In genomic region chr17:78131172-78132085, GRCh38 we compare ENCODE assay signal across 8 cellular contexts. TPM values are rescaled to one million over a fixed set of nuclear protein-coding genes. Genes with fewer than 3 reads are reported as not detected.
DNase-seq lines count a peak whose midpoint lies in the region; ATAC-seq and TF ChIP-seq lines count a peak whose summit lies in the region.
"Had no signal": no experiment of that assay in that cellular context is flagged by ENCODE, and none has a peak within 500 bp of the region (broad histone marks: within the 10 kb centered on the region; RNA-seq: fewer than 3 reads in every experiment).

No MANE protein-coding gene starts in this region.

- H3K9ac ChIP-seq in iPS-18a (ENCODE audit: low read length), result no peak overlapping the region

- TF ChIP-seq EP300 in ovary (IDR thresholded peaks at IDR 0.05), result no peak

- TF ChIP-seq CTCF in ovary (IDR thresholded peaks at IDR 0.05), result no peak

- WGBS in ovary, 3 donors, result 19 to 28% (median 25%) methylated on average over 49 to 74 of the region's 74 CpGs

- DNase-seq in KBM-7, result peak; percentile 37
- peak; percentile 55 for DNase-seq in activated T-cell treated with anti-CD3 and anti-CD28 coated beads for 4 hours
- DNase-seq in stimulated activated CD8-positive, alpha-beta memory T cell treated with anti-CD3 and anti-CD28 coated beads, Interleukin-4, amount 100 ng/mL, for 24 hours (ENCODE audit: low read depth), result peak; percentile 55
- no peak for DNase-seq in ovary

- no peak overlapping the region for H3K27ac ChIP-seq in iPS-18a (ENCODE audit: low read length)
- H3K27ac ChIP-seq in ovary, result no peak overlapping the region

- in situ Hi-C loops in KBM-7 (cut with MboI; ENCODE audit: low pct_unique_long_range_greater_than_20kb, low sequenced_read_pairs), result no loop called here

- H3K4me1 ChIP-seq in iPS-18a (ENCODE audit: control insufficient read depth, low read depth, low read length) (peaks cover 8% of the 10 kb centered on the region), ovary (ENCODE audit: insufficient read depth) (no peaks in the 10 kb centered on the region)

- H3K4me3 ChIP-seq in iPS-18a (ENCODE audit: low read length) (peak overlapping the region; percentile 25), ovary (no peak overlapping the region)

- intact Hi-C loops in ovary (cut with DNase I), result no loop called here

- H3K27me3 ChIP-seq in iPS-18a (ENCODE audit: control insufficient read depth, insufficient read depth, low read length) (peaks cover 40% of the 10 kb centered on the region), ovary (no peaks in the 10 kb centered on the region)

- ATAC-seq in GM21528 (IDR thresholded peaks at IDR 0.05; ENCODE audit: low FRiP score, unreplicated experiment) (no peak), GM18517 (IDR thresholded peaks at IDR 0.05; ENCODE audit: unreplicated experiment) (no peak)
- ATAC-seq: Panc1 had no signal

- TF ChIP-seq POLR2A in ovary (IDR thresholded peaks at IDR 0.05), result no peak

- H3K36me3 ChIP-seq in iPS-18a (ENCODE audit: control insufficient read depth, low read depth, low read length), result no peaks in the 10 kb centered on the region
- H3K36me3 ChIP-seq in ovary, result no peaks in the 10 kb centered on the region

- H3K9me3 ChIP-seq in iPS-18a (ENCODE audit: control insufficient read depth, low read depth, low read length), result no peaks in the 10 kb centered on the region
- no peaks in the 10 kb centered on the region for H3K9me3 ChIP-seq in ovary

RNA-seq across cellular contexts. Expression of gene TMC8, which starts 0.9 kb away (rescaled TPM):
- 1 to 10 TPM; 1.1 to 4.2 (median 2.4) TPM for total RNA-seq in ovary
- 1 to 10 TPM in 1 of 2 donors, under 1 TPM in 1; 0.94 to 2.9 TPM for polyA plus RNA-seq in ovary

RNA-seq across cellular contexts. Expression of gene TMC6, which starts 2.9 kb away (rescaled TPM):
- 10 to 100 TPM in 4 of 7 donors, 1 to 10 TPM in 3; 7.2 to 26.8 (median 17.4) TPM for total RNA-seq in ovary
- 1 to 10 TPM; 1.2 to 7.2 TPM for polyA plus RNA-seq in ovary

RNA-seq across cellular contexts. Expression of gene C17orf99, which starts 14.8 kb away (rescaled TPM):
- 1 to 10 TPM in 1 of 7 donors, under 1 TPM in 1, not detected in 5; 0.10 to 1.8 TPM for total RNA-seq in ovary
- under 1 TPM in 1 of 2 donors, not detected in 1; 0.11 TPM for polyA plus RNA-seq in ovary

RNA-seq across cellular contexts. Expression of gene SYNGR2, which starts 37.0 kb away (rescaled TPM):
- total RNA-seq in ovary, result 10 to 100 TPM; 25.2 to 88.7 (median 45.8) TPM
- 10 to 100 TPM; 11.9 to 51.5 TPM for polyA plus RNA-seq in ovary

RNA-seq across cellular contexts. Expression of gene TK1, which starts 55.4 kb away (rescaled TPM):
- 1 to 10 TPM in 4 of 7 donors, under 1 TPM in 3; 0.35 to 4.9 (median 1.4) TPM for total RNA-seq in ovary
- polyA plus RNA-seq in ovary, result 1 to 10 TPM in 1 of 2 donors, under 1 TPM in 1; 0.65 to 1.4 TPM

Comparison
In these comparisons a context has a peak if more than half of its experiments do, and no peak if none do; other contexts are left out.
1. DNase-seq: peak in KBM-7 (single experiment), activated T-cell treated with anti-CD3 and anti-CD28 coated beads for 4 hours (single experiment) and stimulated activated CD8-positive, alpha-beta memory T cell treated with anti-CD3 and anti-CD28 coated beads, Interleukin-4, amount 100 ng/mL, for 24 hours (single experiment); none in ovary (0 of 5).